Comparison of ENCODE assay signal across 8 cellular contexts in the genomic region with DNA sequence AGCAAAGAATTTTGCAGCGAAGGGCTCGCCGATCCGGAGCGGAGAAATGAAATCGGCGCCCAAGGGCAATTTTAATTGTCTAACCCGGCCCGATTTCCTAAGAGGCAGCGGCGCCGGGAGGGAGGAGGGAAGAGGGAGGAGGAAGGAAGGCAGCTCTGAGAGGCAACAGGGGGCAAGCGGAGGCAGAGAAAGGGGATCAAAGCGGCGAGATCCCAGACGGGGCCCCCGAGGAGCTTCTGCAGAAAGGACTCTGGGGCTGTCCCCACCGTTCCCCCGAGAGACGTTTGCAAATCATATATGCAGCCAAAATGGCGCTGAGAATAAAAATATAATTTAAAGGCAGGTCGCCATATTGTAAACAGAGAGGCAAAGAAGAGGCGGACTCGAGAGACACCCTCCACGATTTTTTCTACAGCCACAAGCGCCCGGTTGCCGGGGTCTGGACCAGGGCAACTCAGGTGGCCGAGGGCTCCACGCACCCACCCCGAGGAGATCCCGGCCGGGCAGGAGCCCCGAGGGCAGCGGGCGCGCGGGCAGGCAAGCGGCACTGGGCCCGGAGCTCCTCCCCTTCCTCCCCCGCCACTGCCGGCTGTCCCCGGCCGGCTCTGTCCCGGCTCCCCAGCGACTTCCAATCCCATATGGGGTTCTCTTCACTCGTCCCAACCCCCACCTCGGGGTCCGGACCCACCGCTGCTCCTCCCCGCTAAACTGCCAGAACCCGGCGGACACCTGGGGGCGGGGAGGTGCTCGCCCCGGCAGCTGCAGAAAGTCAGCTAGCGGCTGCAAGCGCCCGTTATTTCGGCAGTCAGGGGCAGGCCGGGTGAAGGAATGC. TPM values are rescaled to one million over a fixed set of nuclear protein-coding genes. Genes with fewer than 3 reads are reported as not detected.
DNase-seq lines count a peak whose midpoint lies in the region; ATAC-seq and TF ChIP-seq lines count a peak whose summit lies in the region.

No MANE protein-coding gene starts in this region.

- ATAC-seq in SK-N-SH treated with all-trans-retinoic acid at 6 μM for 48 hours (0 out of 3 replicates have a peak, but pooled peaks have one; percentile 4), left cardiac atrium (no peak), GM21367 (IDR thresholded peaks at IDR 0.05; ENCODE audit: unreplicated experiment) (no peak)
- no peak for ATAC-seq in activated naive CD8-positive, alpha-beta T cell treated with anti-CD3 and anti-CD28 coated beads, Interleukin-2, amount 10 ng/mL, durations not matched to agents 7 days and 5 days (ENCODE audit: low read depth)

- H3K4me1 Mint-ChIP-seq in activated naive CD8-positive, alpha-beta T cell treated with anti-CD3 and anti-CD28 coated beads, Interleukin-2, amount 10 ng/mL, durations not matched to agents 7 days and 5 days, result peaks cover 40% of the 10 kb centered on the region

- peaks cover 46 to 60% (median 53%) of the 10 kb centered on the region in 10 experiments for H3K4me1 ChIP-seq in BLaER1 treated with 17β-estradiol and CSF1 and Interleukin-3, amounts not matched to agents 10 nM and 100 nM
- peaks cover 23% of the 10 kb centered on the region for H3K4me1 ChIP-seq in HUES48 (ENCODE audit: control insufficient read depth, insufficient read depth, low read length)
- H3K4me1 ChIP-seq in urinary bladder (ENCODE audit: insufficient read depth), result peaks cover 3% of the 10 kb centered on the region

- no peaks in the 10 kb centered on the region for H3K27me3 Mint-ChIP-seq in activated naive CD8-positive, alpha-beta T cell treated with anti-CD3 and anti-CD28 coated beads, Interleukin-2, amount 10 ng/mL, durations not matched to agents 7 days and 5 days

- H3K4me3 ChIP-seq in BLaER1 treated with 17β-estradiol and CSF1 and Interleukin-3, amounts not matched to agents 10 nM and 100 nM, result peak overlapping the region; percentile 87 to 96 (median 92)
- H3K4me3 ChIP-seq in HUES48 (ENCODE audit: low read depth, low read length), result peak overlapping the region; percentile 93
- peak overlapping the region; percentile 98 for H3K4me3 ChIP-seq in urinary bladder (ENCODE audit: low read depth, low read length)

- intact Hi-C loops in left cardiac atrium (cut with DNase I) (loop anchor here in 1 of 2 donors (5.0 kb wide), 2 partner anchors 47 to 222 kb away; partner anchors contain the start of genes DHRS13, NEK8 and TLCD1), posterior vena cava (cut with DNase I) (loop anchor here in 1 of 2 donors (5.0 kb wide), 3 partner anchors 42 to 607 kb away; partner anchors contain the start of genes NEK8 and TLCD1)

- peaks cover 20 to 45% (median 29%) of the 10 kb centered on the region in 11 experiments; a peak in 20 of 22 replicates for H3K36me3 ChIP-seq in BLaER1 treated with 17β-estradiol and CSF1 and Interleukin-3, amounts not matched to agents 10 nM and 100 nM
- H3K36me3 ChIP-seq in HUES48 (ENCODE audit: control insufficient read depth, insufficient read depth, low read length) (peaks cover 35% of the 10 kb centered on the region), urinary bladder (ENCODE audit: insufficient read depth) (no peaks in the 10 kb centered on the region)

- no peaks in the 10 kb centered on the region for H3K9me3 ChIP-seq in BLaER1 treated with 17β-estradiol and CSF1 and Interleukin-3, amounts not matched to agents 10 nM and 100 nM (replicated peaks in 1 of 11)
- no peaks in the 10 kb centered on the region for H3K9me3 ChIP-seq in HUES48 (ENCODE audit: control insufficient read depth, insufficient read depth, low read length)

- peak overlapping the region; percentile 93 for H3K4me3 Mint-ChIP-seq in activated naive CD8-positive, alpha-beta T cell treated with anti-CD3 and anti-CD28 coated beads, Interleukin-2, amount 10 ng/mL, durations not matched to agents 7 days and 5 days

- peaks cover 46 to 60% (median 49%) of the 10 kb centered on the region in 11 experiments for H4K20me1 ChIP-seq in BLaER1 treated with 17β-estradiol and CSF1 and Interleukin-3, amounts not matched to agents 10 nM and 100 nM

- H3K27ac ChIP-seq in BLaER1 treated with 17β-estradiol and CSF1 and Interleukin-3, amounts not matched to agents 10 nM and 100 nM, result peak overlapping the region; percentile 82 to 97 (median 93)
- H3K27ac ChIP-seq in HUES48 (ENCODE audit: low read depth, low read length), result peak overlapping the region; percentile 93
- H3K27ac ChIP-seq in urinary bladder (ENCODE audit: low read depth), result peak overlapping the region; percentile 83

- peaks cover 27% of the 10 kb centered on the region for H3K36me3 Mint-ChIP-seq in activated naive CD8-positive, alpha-beta T cell treated with anti-CD3 and anti-CD28 coated beads, Interleukin-2, amount 10 ng/mL, durations not matched to agents 7 days and 5 days

- WGBS in urinary bladder, result under 1% methylated on average over 61 of the region's 61 CpGs

- H3K27ac Mint-ChIP-seq in activated naive CD8-positive, alpha-beta T cell treated with anti-CD3 and anti-CD28 coated beads, Interleukin-2, amount 10 ng/mL, durations not matched to agents 7 days and 5 days, result peak overlapping the region; percentile 96

- no peaks in the 10 kb centered on the region for H3K9me3 Mint-ChIP-seq in activated naive CD8-positive, alpha-beta T cell treated with anti-CD3 and anti-CD28 coated beads, Interleukin-2, amount 10 ng/mL, durations not matched to agents 7 days and 5 days

- POLR2A ChIA-PET in activated naive CD8-positive, alpha-beta T cell treated with anti-CD3 and anti-CD28 coated beads, Interleukin-2, amount 10 ng/mL, durations not matched to agents 7 days and 5 days (lab: Charles Lee), result interaction anchor here (0.5 to 3.6 kb wide), 25 partner anchors 10 to 345 kb away, joined by 3 to 35 read pairs (median 5); partner anchors contain the start of genes BLTP2, DHRS13, FAM222B and NEK8

- DNase-seq in activated naive CD8-positive, alpha-beta T cell treated with anti-CD3 and anti-CD28 coated beads, Interleukin-2, amount 10 ng/mL, durations not matched to agents 7 days and 5 days, result peak; percentile 81
- DNase-seq in left cardiac atrium (peak; percentile 69), posterior vena cava (ENCODE audit: low spot score) (peak; percentile 89)

- peak overlapping the region; percentile 79 to 93 (median 91) for H3K4me2 ChIP-seq in BLaER1 treated with 17β-estradiol and CSF1 and Interleukin-3, amounts not matched to agents 10 nM and 100 nM

- H3K9ac ChIP-seq in BLaER1 treated with 17β-estradiol and CSF1 and Interleukin-3, amounts not matched to agents 10 nM and 100 nM, result peak overlapping the region; percentile 87 to 96 (median 93)
- peak overlapping the region; percentile 81 for H3K9ac ChIP-seq in HUES48 (ENCODE audit: low read depth, low read length)

- no peaks in the 10 kb centered on the region for H3K27me3 ChIP-seq in BLaER1 treated with 17β-estradiol and CSF1 and Interleukin-3, amounts not matched to agents 10 nM and 100 nM
- no peaks in the 10 kb centered on the region for H3K27me3 ChIP-seq in HUES48 (ENCODE audit: control insufficient read depth, insufficient read depth, low read length)

TF ChIP-seq in SK-N-SH treated with all-trans-retinoic acid at 6 μM for 48 hours, 23 proteins besides CTCF, POLR2A, EP300 and RAD21 (continues in another document):
- TF ChIP-seq PATZ1 (CRISPR knock-in tag; IDR thresholded peaks at IDR 0.05; ENCODE audit: borderline replicate concordance), result no peak
- no peak for TF ChIP-seq ZNF70 (CRISPR knock-in tag; IDR thresholded peaks at IDR 0.05)
- no peak for TF ChIP-seq ZFP3 (CRISPR knock-in tag; IDR thresholded peaks at IDR 0.05)
- no peak for TF ChIP-seq ZFP30 (CRISPR knock-in tag; IDR thresholded peaks at IDR 0.05)
- no peak for TF ChIP-seq TOX (CRISPR knock-in tag; IDR thresholded peaks at IDR 0.05; ENCODE audit: borderline replicate concordance)
- TF ChIP-seq ESRRG (CRISPR knock-in tag; IDR thresholded peaks at IDR 0.05), result no peak
- no peak for TF ChIP-seq CSDC2 (CRISPR knock-in tag; IDR thresholded peaks at IDR 0.05)
- TF ChIP-seq GLIS3 (CRISPR knock-in tag; IDR thresholded peaks at IDR 0.05), result no peak

RNA-seq across cellular contexts. Expression of gene PHF12, which starts 1.9 kb away (rescaled TPM):
- total RNA-seq in activated naive CD8-positive, alpha-beta T cell treated with anti-CD3 and anti-CD28 coated beads, Interleukin-2, amount 10 ng/mL, durations not matched to agents 7 days and 5 days, result 10 to 100 TPM; 98.6 to 99.9 TPM
- total RNA-seq in left cardiac atrium, result 10 to 100 TPM; 18.8 to 23.4 TPM
- 10 to 100 TPM; 26.7 to 32.3 TPM for total RNA-seq in posterior vena cava
- total RNA-seq in urinary bladder, result 21.1 TPM
- 30.8 TPM for polyA plus RNA-seq in urinary bladder

RNA-seq across cellular contexts. Expression of gene DHRS13, which starts 46.5 kb away (rescaled TPM):
- 10 to 100 TPM; 31.6 to 32.0 TPM for total RNA-seq in activated naive CD8-positive, alpha-beta T cell treated with anti-CD3 and anti-CD28 coated beads, Interleukin-2, amount 10 ng/mL, durations not matched to agents 7 days and 5 days
- total RNA-seq in left cardiac atrium (1 to 10 TPM; 2.8 to 3.7 TPM), posterior vena cava (1 to 10 TPM; 3.7 to 4.0 TPM), urinary bladder (8.5 TPM)
- polyA plus RNA-seq in urinary bladder, result 8.8 TPM

RNA-seq across cellular contexts. Expression of gene FLOT2, which starts 51.9 kb away (rescaled TPM):
- total RNA-seq in activated naive CD8-positive, alpha-beta T cell treated with anti-CD3 and anti-CD28 coated beads, Interleukin-2, amount 10 ng/mL, durations not matched to agents 7 days and 5 days, result 100 to 1,000 TPM; 195 to 216 TPM
- total RNA-seq in left cardiac atrium (100 to 1,000 TPM in 1 of 2 donors, 10 to 100 TPM in 1; 89.9 to 107 TPM), posterior vena cava (100 to 1,000 TPM in 1 of 2 donors, 10 to 100 TPM in 1; 99.0 to 101 TPM), urinary bladder (25.1 TPM)
- polyA plus RNA-seq in urinary bladder, result 120 TPM

RNA-seq across cellular contexts. Expression of gene SEZ6, which starts 56.4 kb away (rescaled TPM):
- not detected for total RNA-seq in activated naive CD8-positive, alpha-beta T cell treated with anti-CD3 and anti-CD28 coated beads, Interleukin-2, amount 10 ng/mL, durations not matched to agents 7 days and 5 days
- total RNA-seq in left cardiac atrium, result under 1 TPM; 0.12 to 0.31 TPM
- not detected for total RNA-seq in posterior vena cava
- total RNA-seq in urinary bladder, result 0.16 TPM
- polyA plus RNA-seq in urinary bladder, result 0.04 TPM
